2 cellular contexts compared by ENCODE assay signal in genomic region chr5:96569332-96569731, GRCh38.
TF ChIP-seq lines count a peak whose summit lies in the region.

No MANE protein-coding gene starts in this region.

TF ChIP-seq in endothelial cell of umbilical vein, 7 proteins besides CTCF, POLR2A, EP300 and RAD21 (continued from another document):
- no peak for TF ChIP-seq MAX (IDR thresholded peaks at IDR 0.05; ENCODE audit: insufficient read depth, insufficient read length)
- no peak for TF ChIP-seq JUN (IDR thresholded peaks at IDR 0.05; ENCODE audit: borderline replicate concordance, insufficient read depth, insufficient read length, low read depth)
- TF ChIP-seq POLR2AphosphoS5 (IDR thresholded peaks at IDR 0.05; ENCODE audit: insufficient read depth, low read depth, low read length) = no peak

TF ChIP-seq in neural cell, 6 proteins besides CTCF, POLR2A, EP300 and RAD21 (continued from another document):
- no peak for TF ChIP-seq REST (IDR thresholded peaks at IDR 0.05; ENCODE audit: borderline replicate concordance)
- TF ChIP-seq MXI1 (conservative IDR thresholded peaks at IDR 0.05; ENCODE audit: poor library complexity, severe bottlenecking) = no peak
- no peak for TF ChIP-seq SMC3 (conservative IDR thresholded peaks at IDR 0.05; ENCODE audit: poor library complexity)
